ENCODE assay signal across 8 cellular contexts in genomic region chr18:7566244-7566586, GRCh38. TPM values are rescaled to one million over a fixed set of nuclear protein-coding genes. Genes with fewer than 3 reads are reported as not detected.
A peak's percentile ranks its signal among the peaks of the same experiment; 100 is the strongest.
DNase-seq lines count a peak whose midpoint lies in the region; TF ChIP-seq lines count a peak whose summit lies in the region.

No MANE protein-coding gene starts in this region.

- H3K27ac Mint-ChIP-seq in activated naive CD4-positive, alpha-beta T cell treated with anti-CD3 and anti-CD28 coated beads for 36 hours, result no peak overlapping the region

- H3K9me3 ChIP-seq in mesodermal cell (ENCODE audit: control insufficient read depth, low read length) (no peaks in the 10 kb centered on the region), tibial nerve (no peaks in the 10 kb centered on the region)

- TF ChIP-seq POLR2A in tibial nerve (IDR thresholded peaks at IDR 0.05), result no peak

- H3K36me3 Mint-ChIP-seq in activated naive CD4-positive, alpha-beta T cell treated with anti-CD3 and anti-CD28 coated beads for 36 hours (ENCODE audit: low read depth), result no peaks in the 10 kb centered on the region

- 12 to 17% methylated on average over 6 to 7 of the region's 7 CpGs for WGBS in mesodermal cell (ENCODE audit: insufficient coverage in 2 of 2), 2 experiments
- 8 to 11% methylated on average over 7 of the region's 7 CpGs for WGBS in tibial nerve, 2 donors

- CTCF ChIA-PET in activated naive CD4-positive, alpha-beta T cell treated with anti-CD3 and anti-CD28 coated beads for 36 hours (lab: Charles Lee), result interaction anchor here (1.0 to 1.2 kb wide), 2 partner anchors 9 to 114 kb away, joined by 3 to 4 read pairs; no protein-coding TSS in a partner anchor

- H3K27me3 ChIP-seq in tibial nerve, result no peaks in the 10 kb centered on the region

- peak overlapping the region; percentile 10 for H3K4me3 Mint-ChIP-seq in activated naive CD4-positive, alpha-beta T cell treated with anti-CD3 and anti-CD28 coated beads for 36 hours

- H3K27ac ChIP-seq in mesodermal cell (ENCODE audit: low read depth, low read length, severe bottlenecking) (peak overlapping the region; percentile 80), tibial nerve (peak overlapping the region; percentile 84 to 98 (median 94))

- H3K9me3 Mint-ChIP-seq in activated naive CD4-positive, alpha-beta T cell treated with anti-CD3 and anti-CD28 coated beads for 36 hours, result peaks cover 5% of the 10 kb centered on the region

- H3K4me1 Mint-ChIP-seq in activated naive CD4-positive, alpha-beta T cell treated with anti-CD3 and anti-CD28 coated beads for 36 hours (ENCODE audit: low read depth), result no peaks in the 10 kb centered on the region

- H3K4me1 ChIP-seq in mesodermal cell (ENCODE audit: control insufficient read depth, insufficient read depth, low read length, poor library complexity, severe bottlenecking) (peaks cover 6% of the 10 kb centered on the region), tibial nerve (peaks cover 0 to 22% (median 9%) of the 10 kb centered on the region in 4 donors)

- peaks cover 51% of the 10 kb centered on the region for H3K27me3 Mint-ChIP-seq in activated naive CD4-positive, alpha-beta T cell treated with anti-CD3 and anti-CD28 coated beads for 36 hours (ENCODE audit: low read depth)

- no peak for DNase-seq in activated naive CD4-positive, alpha-beta T cell treated with anti-CD3 and anti-CD28 coated beads for 36 hours
- DNase-seq in activated naive CD4-positive, alpha-beta T cell treated with Interleukin-2 at 50 U/mL for 16 hours, result no peak
- no peak for DNase-seq in choroid plexus epithelial cell (ENCODE audit: low read depth)
- no peak for DNase-seq in tibial nerve (ENCODE audit: low spot score in 2 of 2)
- DNase-seq in COLO829 (ENCODE audit: low spot score), result no peak
- DNase-seq in SW 1271 (lab: John Stamatoyannopoulos, UW), result no peak
- no peak for DNase-seq in NCI-H1417 treated with DMSO at 0.1 percent for 48 hours (lab: John Stamatoyannopoulos, UW)

- no peak for TF ChIP-seq EP300 in tibial nerve (IDR thresholded peaks at IDR 0.05)

- intact Hi-C loops in activated naive CD4-positive, alpha-beta T cell treated with anti-CD3 and anti-CD28 coated beads for 36 hours (cut with micrococcal nuclease), result loop anchor here (2.0 to 10.0 kb wide), 3 partner anchors 345 to 651 kb away; no protein-coding TSS in a partner anchor

- TF ChIP-seq CTCF in choroid plexus epithelial cell (conservative IDR thresholded peaks at IDR 0.05; ENCODE audit: low read depth, low read length) (no peak), tibial nerve (IDR thresholded peaks at IDR 0.05) (no peak)

- H3K36me3 ChIP-seq in mesodermal cell (ENCODE audit: control insufficient read depth, insufficient read depth, low read length) (no peaks in the 10 kb centered on the region), tibial nerve (no peaks in the 10 kb centered on the region)

- H3K4me3 ChIP-seq in choroid plexus epithelial cell (ENCODE audit: low read depth, low read length) (peak overlapping the region; percentile 85), mesodermal cell (ENCODE audit: extremely low read depth, insufficient read depth, low read length, poor library complexity, severe bottlenecking) (peak overlapping the region; percentile 57), tibial nerve (peak overlapping the region; percentile 32 to 88 (median 50))

RNA-seq across cellular contexts. Expression of gene PTPRM, which starts 0.9 kb away (rescaled TPM):
- 1 to 10 TPM; 4.3 to 6.1 TPM for total RNA-seq in activated naive CD4-positive, alpha-beta T cell treated with anti-CD3 and anti-CD28 coated beads for 36 hours
- polyA plus RNA-seq in mesodermal cell (2013, experiment 1 of 2), result 56.8 TPM
- polyA plus RNA-seq in mesodermal cell (2013, experiment 2 of 2), result 42.0 TPM
- 10 to 100 TPM; 62.2 to 92.4 (median 80.7) TPM for total RNA-seq in tibial nerve

Comparison
In these comparisons a context has a peak if more than half of its experiments do, and no peak if none do; other contexts are left out.
1. RNA of gene PTPRM, which starts 0.9 kb away (total RNA-seq): 62.2 to 92.4 TPM in tibial nerve; 4.3 to 6.1 TPM in activated naive CD4-positive, alpha-beta T cell treated with anti-CD3 and anti-CD28 coated beads for 36 hours; every median in the first group is over 4 times any median in the second.
2. Peak in every context shown above with its lines, with median percentiles within 50 percentile points of each other: H3K4me3 ChIP-seq.